Comparison of ENCODE assay signal across 1 cellular context in genomic region chr11:29200776-29201574, GRCh38.
TF ChIP-seq lines count a peak whose summit lies in the region.

No MANE protein-coding gene starts in this region.

TF ChIP-seq in H1, 55 proteins besides CTCF, POLR2A, EP300 and RAD21 (continued from another document):
- TF ChIP-seq ATF2 (IDR thresholded peaks at IDR 0.05; ENCODE audit: low read length): no peak
- no peak for TF ChIP-seq SP4 (IDR thresholded peaks at IDR 0.05; ENCODE audit: low read length)
- no peak for TF ChIP-seq YY1 (IDR thresholded peaks at IDR 0.05; ENCODE audit: low read depth, low read length)
- TF ChIP-seq SIRT6 (IDR thresholded peaks at IDR 0.05; ENCODE audit: low read length): no peak
- TF ChIP-seq NANOG (IDR thresholded peaks at IDR 0.05; ENCODE audit: insufficient read depth, low read depth, low read length, poor library complexity, severe bottlenecking): no peak
- TF ChIP-seq SP1 (IDR thresholded peaks at IDR 0.05; ENCODE audit: low read depth, low read length): no peak
- TF ChIP-seq EGR1 (IDR thresholded peaks at IDR 0.05; ENCODE audit: borderline replicate concordance, low read depth, low read length): no peak
- no peak for TF ChIP-seq FOSL1 (IDR thresholded peaks at IDR 0.05; ENCODE audit: insufficient read depth, low read depth, low read length)
- no peak for TF ChIP-seq MAX (IDR thresholded peaks at IDR 0.05)
- TF ChIP-seq SP2 (IDR thresholded peaks at IDR 0.05; ENCODE audit: low read length): no peak
- TF ChIP-seq TAF1 (IDR thresholded peaks at IDR 0.05; ENCODE audit: low read depth, low read length): no peak
- TF ChIP-seq BCL11A (IDR thresholded peaks at IDR 0.05; ENCODE audit: low read depth in 2 of 2, low read length in 2 of 2): no peak
- TF ChIP-seq RNF2 (IDR thresholded peaks at IDR 0.05; ENCODE audit: borderline replicate concordance, low read depth, low read length, missing control alignments, poor library complexity, severe bottlenecking): no peak
- TF ChIP-seq HDAC6 (IDR thresholded peaks at IDR 0.05; ENCODE audit: low read depth, low read length): no peak
- no peak for TF ChIP-seq TAF7 (optimal IDR thresholded peaks at IDR 0.05; ENCODE audit: borderline replicate concordance, low read depth, low read length)
- TF ChIP-seq BACH1 (IDR thresholded peaks at IDR 0.05; ENCODE audit: low read length): no peak
